ENCODE assay signal across 1 cellular context in the genomic region with DNA sequence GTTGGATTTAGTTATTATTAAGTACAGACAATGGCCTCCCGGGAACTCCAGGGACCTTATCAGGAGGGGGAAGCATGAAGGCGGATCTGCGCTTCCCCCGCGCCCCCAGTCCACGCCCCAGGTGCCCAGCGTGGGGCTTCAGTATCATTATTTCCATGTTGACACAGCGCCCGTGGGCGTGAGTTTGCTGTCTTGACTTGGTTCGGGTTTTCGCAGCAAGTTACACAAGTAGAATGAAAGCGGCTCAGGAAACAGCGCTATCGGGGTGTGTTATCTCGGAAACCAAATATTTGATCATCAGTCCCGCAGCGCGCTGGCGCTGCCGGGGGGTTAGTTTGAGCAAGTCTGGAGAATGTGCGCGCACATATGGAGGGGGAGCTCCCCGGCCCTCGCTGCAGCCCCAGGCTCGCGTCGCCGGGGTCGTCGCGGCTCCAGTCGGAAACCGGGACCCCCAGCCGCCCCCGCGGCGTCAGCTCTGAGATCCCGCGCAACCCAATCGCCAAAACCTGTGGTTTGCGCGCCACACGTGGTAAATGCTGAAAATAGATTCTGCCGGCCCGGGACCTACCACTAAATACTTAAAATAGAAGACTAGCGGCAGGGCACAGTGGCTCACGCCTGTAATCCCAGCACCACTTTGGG.
TF ChIP-seq lines count a peak whose summit lies in the region.

No MANE protein-coding gene starts in this region.

TF ChIP-seq in HEK293, 187 proteins besides CTCF, POLR2A, EP300 and RAD21 (continued from another document):
- TF ChIP-seq, protein P1, sequence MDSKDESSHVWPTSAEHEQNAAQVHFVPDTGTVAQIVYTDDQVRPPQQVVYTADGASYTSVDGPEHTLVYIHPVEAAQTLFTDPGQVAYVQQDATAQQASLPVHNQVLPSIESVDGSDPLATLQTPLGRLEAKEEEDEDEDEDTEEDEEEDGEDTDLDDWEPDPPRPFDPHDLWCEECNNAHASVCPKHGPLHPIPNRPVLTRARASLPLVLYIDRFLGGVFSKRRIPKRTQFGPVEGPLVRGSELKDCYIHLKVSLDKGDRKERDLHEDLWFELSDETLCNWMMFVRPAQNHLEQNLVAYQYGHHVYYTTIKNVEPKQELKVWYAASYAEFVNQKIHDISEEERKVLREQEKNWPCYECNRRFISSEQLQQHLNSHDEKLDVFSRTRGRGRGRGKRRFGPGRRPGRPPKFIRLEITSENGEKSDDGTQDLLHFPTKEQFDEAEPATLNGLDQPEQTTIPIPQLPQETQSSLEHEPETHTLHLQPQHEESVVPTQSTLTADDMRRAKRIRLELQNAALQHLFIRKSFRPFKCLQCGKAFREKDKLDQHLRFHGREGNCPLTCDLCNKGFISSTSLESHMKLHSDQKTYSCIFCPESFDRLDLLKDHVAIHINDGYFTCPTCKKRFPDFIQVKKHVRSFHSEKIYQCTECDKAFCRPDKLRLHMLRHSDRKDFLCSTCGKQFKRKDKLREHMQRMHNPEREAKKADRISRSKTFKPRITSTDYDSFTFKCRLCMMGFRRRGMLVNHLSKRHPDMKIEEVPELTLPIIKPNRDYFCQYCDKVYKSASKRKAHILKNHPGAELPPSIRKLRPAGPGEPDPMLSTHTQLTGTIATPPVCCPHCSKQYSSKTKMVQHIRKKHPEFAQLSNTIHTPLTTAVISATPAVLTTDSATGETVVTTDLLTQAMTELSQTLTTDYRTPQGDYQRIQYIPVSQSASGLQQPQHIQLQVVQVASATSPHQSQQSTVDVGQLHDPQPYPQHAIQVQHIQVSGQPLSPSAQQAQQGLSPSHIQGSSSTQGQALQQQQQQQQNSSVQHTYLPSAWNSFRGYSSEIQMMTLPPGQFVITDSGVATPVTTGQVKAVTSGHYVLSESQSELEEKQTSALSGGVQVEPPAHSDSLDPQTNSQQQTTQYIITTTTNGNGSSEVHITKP (tag by site-specific recombination; IDR thresholded peaks at IDR 0.05), result peak; percentile 93
- TF ChIP-seq ZNF19 (tag by site-specific recombination; IDR thresholded peaks at IDR 0.05; ENCODE audit: low read depth) (no peak), ZNF426 (tag by site-specific recombination; IDR thresholded peaks at IDR 0.05) (no peak), KLF8 (tag by site-specific recombination; IDR thresholded peaks at IDR 0.05) (no peak), ZNF621 (tag by site-specific recombination; IDR thresholded peaks at IDR 0.05) (no peak), ZEB2 (tag by site-specific recombination; IDR thresholded peaks at IDR 0.05) (no peak), YY1 (tag by site-specific recombination; IDR thresholded peaks at IDR 0.05) (no peak), ZNF548 (tag by site-specific recombination; IDR thresholded peaks at IDR 0.05) (no peak), ZFP69B (tag by site-specific recombination; IDR thresholded peaks at IDR 0.05) (no peak), ZNF623 (tag by site-specific recombination; IDR thresholded peaks at IDR 0.05) (no peak), GLIS2 (tag by site-specific recombination; IDR thresholded peaks at IDR 0.05) (peak; percentile 78), ZNF23 (tag by site-specific recombination; IDR thresholded peaks at IDR 0.05; ENCODE audit: borderline replicate concordance) (no peak), EGR2 (tag by site-specific recombination; IDR thresholded peaks at IDR 0.05; ENCODE audit: low read depth) (peak; percentile 98), SP2 (tag by site-specific recombination; IDR thresholded peaks at IDR 0.05) (no peak), SP3 (tag by site-specific recombination; IDR thresholded peaks at IDR 0.05) (no peak), ZNF48 (tag by site-specific recombination; IDR thresholded peaks at IDR 0.05) (no peak), ZNF837 (tag by site-specific recombination; IDR thresholded peaks at IDR 0.05) (no peak), RBAK (tag by site-specific recombination; IDR thresholded peaks at IDR 0.05) (no peak), GLI2 (tag by site-specific recombination; IDR thresholded peaks at IDR 0.05; ENCODE audit: borderline replicate concordance, low read depth) (no peak), ZNF600 (tag by site-specific recombination; IDR thresholded peaks at IDR 0.05) (no peak), ZNF624 (tag by site-specific recombination; IDR thresholded peaks at IDR 0.05) (no peak), BCL11B (tag by site-specific recombination; IDR thresholded peaks at IDR 0.05; ENCODE audit: low read depth) (no peak), ZNF423 (tag by site-specific recombination; IDR thresholded peaks at IDR 0.05) (no peak), BCL11A (tag by site-specific recombination; IDR thresholded peaks at IDR 0.05; ENCODE audit: low read depth) (no peak), ZNF155 (tag by site-specific recombination; IDR thresholded peaks at IDR 0.05) (no peak), IKZF3 (tag by site-specific recombination; IDR thresholded peaks at IDR 0.05) (no peak), ZNF501 (tag by site-specific recombination; IDR thresholded peaks at IDR 0.05) (no peak), ZSCAN30 (tag by site-specific recombination; IDR thresholded peaks at IDR 0.05) (no peak), ZNF777 (tag by site-specific recombination; IDR thresholded peaks at IDR 0.05; ENCODE audit: borderline replicate concordance) (no peak), ZNF112 (tag by site-specific recombination; IDR thresholded peaks at IDR 0.05) (no peak), ZNF473 (tag by site-specific recombination; IDR thresholded peaks at IDR 0.05) (no peak), OVOL3 (tag by site-specific recombination; IDR thresholded peaks at IDR 0.05) (no peak), ZBTB21 (tag by site-specific recombination; IDR thresholded peaks at IDR 0.05) (no peak), FEZF1 (tag by site-specific recombination; IDR thresholded peaks at IDR 0.05) (no peak), MZF1 (tag by site-specific recombination; IDR thresholded peaks at IDR 0.05; ENCODE audit: borderline replicate concordance) (no peak), ZNF311 (tag by site-specific recombination; IDR thresholded peaks at IDR 0.05; ENCODE audit: borderline replicate concordance) (no peak), ZNF514 (tag by site-specific recombination; IDR thresholded peaks at IDR 0.05) (no peak), ZNF394 (tag by site-specific recombination; IDR thresholded peaks at IDR 0.05; ENCODE audit: borderline replicate concordance) (no peak), ZBTB20 (tag by site-specific recombination; IDR thresholded peaks at IDR 0.05) (peak; percentile 14; the same call in 1 of the 2 replicates), MYNN (tag by site-specific recombination; IDR thresholded peaks at IDR 0.05; ENCODE audit: borderline replicate concordance) (no peak)
- TF ChIP-seq, protein P2, sequence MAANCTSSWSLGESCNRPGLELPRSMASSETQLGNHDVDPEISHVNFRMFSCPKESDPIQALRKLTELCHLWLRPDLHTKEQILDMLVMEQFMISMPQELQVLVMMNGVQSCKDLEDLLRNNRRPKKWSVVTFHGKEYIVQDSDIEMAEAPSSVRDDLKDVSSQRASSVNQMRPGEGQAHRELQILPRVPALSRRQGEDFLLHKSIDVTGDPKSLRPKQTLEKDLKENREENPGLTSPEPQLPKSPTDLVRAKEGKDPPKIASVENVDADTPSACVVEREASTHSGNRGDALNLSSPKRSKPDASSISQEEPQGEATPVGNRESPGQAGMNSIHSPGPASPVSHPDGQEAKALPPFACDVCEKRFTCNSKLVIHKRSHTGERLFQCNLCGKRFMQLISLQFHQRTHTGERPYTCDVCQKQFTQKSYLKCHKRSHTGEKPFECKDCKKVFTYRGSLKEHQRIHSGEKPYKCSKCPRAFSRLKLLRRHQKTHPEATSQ (tag by site-specific recombination; IDR thresholded peaks at IDR 0.05), result no peak
- TF ChIP-seq, protein P3, sequence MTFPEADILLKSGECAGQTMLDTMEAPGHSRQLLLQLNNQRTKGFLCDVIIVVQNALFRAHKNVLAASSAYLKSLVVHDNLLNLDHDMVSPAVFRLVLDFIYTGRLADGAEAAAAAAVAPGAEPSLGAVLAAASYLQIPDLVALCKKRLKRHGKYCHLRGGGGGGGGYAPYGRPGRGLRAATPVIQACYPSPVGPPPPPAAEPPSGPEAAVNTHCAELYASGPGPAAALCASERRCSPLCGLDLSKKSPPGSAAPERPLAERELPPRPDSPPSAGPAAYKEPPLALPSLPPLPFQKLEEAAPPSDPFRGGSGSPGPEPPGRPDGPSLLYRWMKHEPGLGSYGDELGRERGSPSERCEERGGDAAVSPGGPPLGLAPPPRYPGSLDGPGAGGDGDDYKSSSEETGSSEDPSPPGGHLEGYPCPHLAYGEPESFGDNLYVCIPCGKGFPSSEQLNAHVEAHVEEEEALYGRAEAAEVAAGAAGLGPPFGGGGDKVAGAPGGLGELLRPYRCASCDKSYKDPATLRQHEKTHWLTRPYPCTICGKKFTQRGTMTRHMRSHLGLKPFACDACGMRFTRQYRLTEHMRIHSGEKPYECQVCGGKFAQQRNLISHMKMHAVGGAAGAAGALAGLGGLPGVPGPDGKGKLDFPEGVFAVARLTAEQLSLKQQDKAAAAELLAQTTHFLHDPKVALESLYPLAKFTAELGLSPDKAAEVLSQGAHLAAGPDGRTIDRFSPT (tag by site-specific recombination; IDR thresholded peaks at IDR 0.05), result no peak
- TF ChIP-seq, protein P4, sequence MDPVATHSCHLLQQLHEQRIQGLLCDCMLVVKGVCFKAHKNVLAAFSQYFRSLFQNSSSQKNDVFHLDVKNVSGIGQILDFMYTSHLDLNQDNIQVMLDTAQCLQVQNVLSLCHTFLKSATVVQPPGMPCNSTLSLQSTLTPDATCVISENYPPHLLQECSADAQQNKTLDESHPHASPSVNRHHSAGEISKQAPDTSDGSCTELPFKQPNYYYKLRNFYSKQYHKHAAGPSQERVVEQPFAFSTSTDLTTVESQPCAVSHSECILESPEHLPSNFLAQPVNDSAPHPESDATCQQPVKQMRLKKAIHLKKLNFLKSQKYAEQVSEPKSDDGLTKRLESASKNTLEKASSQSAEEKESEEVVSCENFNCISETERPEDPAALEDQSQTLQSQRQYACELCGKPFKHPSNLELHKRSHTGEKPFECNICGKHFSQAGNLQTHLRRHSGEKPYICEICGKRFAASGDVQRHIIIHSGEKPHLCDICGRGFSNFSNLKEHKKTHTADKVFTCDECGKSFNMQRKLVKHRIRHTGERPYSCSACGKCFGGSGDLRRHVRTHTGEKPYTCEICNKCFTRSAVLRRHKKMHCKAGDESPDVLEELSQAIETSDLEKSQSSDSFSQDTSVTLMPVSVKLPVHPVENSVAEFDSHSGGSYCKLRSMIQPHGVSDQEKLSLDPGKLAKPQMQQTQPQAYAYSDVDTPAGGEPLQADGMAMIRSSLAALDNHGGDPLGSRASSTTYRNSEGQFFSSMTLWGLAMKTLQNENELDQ (tag by site-specific recombination; IDR thresholded peaks at IDR 0.05; ENCODE audit: low read depth), result no peak
- TF ChIP-seq, protein P5, sequence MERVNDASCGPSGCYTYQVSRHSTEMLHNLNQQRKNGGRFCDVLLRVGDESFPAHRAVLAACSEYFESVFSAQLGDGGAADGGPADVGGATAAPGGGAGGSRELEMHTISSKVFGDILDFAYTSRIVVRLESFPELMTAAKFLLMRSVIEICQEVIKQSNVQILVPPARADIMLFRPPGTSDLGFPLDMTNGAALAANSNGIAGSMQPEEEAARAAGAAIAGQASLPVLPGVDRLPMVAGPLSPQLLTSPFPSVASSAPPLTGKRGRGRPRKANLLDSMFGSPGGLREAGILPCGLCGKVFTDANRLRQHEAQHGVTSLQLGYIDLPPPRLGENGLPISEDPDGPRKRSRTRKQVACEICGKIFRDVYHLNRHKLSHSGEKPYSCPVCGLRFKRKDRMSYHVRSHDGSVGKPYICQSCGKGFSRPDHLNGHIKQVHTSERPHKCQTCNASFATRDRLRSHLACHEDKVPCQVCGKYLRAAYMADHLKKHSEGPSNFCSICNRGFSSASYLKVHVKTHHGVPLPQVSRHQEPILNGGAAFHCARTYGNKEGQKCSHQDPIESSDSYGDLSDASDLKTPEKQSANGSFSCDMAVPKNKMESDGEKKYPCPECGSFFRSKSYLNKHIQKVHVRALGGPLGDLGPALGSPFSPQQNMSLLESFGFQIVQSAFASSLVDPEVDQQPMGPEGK (tag by site-specific recombination; IDR thresholded peaks at IDR 0.05), result peak; percentile 57
- TF ChIP-seq, protein P6, sequence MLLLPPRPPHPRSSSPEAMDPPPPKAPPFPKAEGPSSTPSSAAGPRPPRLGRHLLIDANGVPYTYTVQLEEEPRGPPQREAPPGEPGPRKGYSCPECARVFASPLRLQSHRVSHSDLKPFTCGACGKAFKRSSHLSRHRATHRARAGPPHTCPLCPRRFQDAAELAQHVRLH (tag by site-specific recombination; IDR thresholded peaks at IDR 0.05), result no peak
- TF ChIP-seq, protein P7, sequence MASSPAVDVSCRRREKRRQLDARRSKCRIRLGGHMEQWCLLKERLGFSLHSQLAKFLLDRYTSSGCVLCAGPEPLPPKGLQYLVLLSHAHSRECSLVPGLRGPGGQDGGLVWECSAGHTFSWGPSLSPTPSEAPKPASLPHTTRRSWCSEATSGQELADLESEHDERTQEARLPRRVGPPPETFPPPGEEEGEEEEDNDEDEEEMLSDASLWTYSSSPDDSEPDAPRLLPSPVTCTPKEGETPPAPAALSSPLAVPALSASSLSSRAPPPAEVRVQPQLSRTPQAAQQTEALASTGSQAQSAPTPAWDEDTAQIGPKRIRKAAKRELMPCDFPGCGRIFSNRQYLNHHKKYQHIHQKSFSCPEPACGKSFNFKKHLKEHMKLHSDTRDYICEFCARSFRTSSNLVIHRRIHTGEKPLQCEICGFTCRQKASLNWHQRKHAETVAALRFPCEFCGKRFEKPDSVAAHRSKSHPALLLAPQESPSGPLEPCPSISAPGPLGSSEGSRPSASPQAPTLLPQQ (tag by site-specific recombination; IDR thresholded peaks at IDR 0.05), result peak; percentile 34; the same call in 1 of the 2 replicates
- TF ChIP-seq, protein P8, sequence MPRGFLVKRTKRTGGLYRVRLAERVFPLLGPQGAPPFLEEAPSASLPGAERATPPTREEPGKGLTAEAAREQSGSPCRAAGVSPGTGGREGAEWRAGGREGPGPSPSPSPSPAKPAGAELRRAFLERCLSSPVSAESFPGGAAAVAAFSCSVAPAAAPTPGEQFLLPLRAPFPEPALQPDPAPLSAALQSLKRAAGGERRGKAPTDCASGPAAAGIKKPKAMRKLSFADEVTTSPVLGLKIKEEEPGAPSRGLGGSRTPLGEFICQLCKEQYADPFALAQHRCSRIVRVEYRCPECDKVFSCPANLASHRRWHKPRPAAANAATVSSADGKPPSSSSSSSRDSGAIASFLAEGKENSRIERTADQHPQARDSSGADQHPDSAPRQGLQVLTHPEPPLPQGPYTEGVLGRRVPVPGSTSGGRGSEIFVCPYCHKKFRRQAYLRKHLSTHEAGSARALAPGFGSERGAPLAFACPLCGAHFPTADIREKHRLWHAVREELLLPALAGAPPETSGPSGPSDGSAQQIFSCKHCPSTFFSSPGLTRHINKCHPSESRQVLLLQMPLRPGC (tag by site-specific recombination; IDR thresholded peaks at IDR 0.05), result no peak
- TF ChIP-seq, protein P9, sequence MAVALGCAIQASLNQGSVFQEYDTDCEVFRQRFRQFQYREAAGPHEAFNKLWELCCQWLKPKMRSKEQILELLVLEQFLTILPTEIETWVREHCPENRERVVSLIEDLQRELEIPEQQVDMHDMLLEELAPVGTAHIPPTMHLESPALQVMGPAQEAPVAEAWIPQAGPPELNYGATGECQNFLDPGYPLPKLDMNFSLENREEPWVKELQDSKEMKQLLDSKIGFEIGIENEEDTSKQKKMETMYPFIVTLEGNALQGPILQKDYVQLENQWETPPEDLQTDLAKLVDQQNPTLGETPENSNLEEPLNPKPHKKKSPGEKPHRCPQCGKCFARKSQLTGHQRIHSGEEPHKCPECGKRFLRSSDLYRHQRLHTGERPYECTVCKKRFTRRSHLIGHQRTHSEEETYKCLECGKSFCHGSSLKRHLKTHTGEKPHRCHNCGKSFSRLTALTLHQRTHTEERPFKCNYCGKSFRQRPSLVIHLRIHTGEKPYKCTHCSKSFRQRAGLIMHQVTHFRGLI (tag by site-specific recombination; IDR thresholded peaks at IDR 0.05), result no peak
